Comparison of ENCODE assay signal across 1 cellular context in the genomic region with DNA sequence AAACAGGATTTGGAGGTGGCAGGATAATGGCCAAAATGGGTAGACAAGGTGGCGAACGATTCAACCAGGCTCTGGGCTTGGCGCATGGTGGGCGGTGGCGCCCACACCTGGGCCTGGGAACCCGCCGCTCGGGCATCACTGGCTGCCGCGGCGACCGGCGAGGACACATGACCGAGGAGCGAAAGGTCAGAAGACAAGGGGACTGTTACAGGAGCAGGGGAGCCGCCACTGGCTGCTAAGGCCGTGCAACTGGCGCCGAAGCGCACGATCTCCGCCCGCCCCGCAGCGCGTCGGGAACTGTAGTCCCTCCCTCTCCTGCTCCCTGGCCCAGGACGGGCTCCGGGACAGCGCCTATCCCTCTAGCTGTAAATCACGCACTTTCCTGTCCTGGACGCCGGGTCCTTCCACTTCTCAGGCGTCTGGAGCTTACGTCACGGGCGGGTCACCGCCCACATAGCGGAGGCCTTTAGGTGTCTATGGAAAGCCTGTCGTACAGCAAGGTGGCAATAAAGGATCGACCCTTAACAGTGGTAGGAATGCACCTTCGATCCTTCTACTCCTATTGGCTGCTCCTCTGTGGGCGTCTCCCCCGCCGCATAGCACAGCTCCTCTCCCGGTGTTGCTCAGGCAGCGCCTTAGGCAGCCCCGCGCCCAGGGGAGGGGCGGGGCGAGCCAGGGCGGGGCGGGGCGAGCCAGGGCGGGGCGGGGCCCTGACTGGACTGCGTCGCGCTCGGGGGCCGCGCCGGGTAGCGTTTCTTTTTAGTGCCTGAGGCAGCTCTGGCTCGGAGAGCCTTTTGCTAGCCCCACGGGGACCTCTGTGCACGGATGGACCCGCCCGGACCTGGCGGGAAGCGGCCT.
A peak's percentile ranks its signal among the peaks of the same experiment; 100 is the strongest.
TF ChIP-seq lines count a peak whose summit lies in the region.

A gene with protein sequence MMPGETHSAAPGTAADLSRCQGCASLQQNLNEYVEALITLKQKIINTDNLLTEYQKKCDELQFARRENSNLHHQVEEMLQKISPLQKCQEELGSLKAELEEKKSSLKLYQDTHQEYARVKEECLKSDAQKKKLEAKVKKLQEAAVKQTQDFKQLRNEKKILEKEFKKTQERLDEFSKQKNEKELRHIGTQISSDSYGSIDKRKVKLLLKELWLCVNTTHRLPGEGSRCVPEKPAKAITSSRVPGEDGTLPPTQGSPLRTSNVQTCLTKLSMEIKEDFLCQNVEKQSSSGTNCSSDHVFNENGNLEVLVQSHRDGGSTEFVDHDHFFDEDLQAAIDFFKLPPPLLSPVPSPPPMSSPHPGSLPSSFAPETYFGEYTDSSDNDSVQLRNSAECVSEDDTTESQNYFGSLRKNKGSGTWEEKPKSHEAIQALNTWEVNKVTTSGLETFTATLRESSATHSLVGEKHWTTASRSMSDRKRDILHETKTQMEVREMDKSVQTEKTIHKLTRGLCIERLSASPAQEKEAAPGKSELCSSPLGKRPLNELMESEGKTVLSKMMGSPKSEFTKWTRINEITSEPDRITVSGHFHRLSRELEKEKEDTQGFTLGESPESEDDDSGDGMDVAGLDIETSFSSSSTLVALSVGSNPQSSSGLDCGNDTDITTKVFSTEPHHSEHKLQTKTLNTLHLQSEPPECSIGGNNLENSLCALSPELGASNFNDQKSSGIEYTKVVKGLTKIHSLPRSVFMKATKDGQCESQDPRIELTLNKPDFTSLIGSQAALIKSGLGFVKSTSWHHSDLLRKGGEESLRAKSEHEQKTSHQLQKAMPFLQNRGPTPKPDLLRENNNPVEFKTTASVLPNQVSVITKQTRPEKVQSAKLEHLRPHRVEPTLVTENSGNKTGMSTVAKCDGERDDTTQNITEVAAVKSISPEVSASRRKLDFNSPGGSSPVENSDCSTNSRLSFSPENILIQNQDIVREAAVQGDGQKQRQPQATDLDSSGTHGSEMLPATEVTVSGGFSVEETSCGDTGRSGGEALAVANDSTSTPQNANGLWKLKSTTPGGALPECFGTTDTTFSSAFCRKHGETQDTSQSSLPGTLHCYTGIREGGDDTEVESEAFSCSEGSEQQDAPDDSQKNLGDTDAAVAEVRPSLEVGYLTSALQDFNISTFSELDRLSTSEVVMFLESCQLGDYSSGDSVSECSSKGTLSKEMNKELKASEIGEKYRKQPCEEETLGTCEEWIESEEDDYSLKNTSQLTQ (N-terminal part only) (plus strand): TSS at position 717 of the 858 bp plus-strand sequence. CDS start 239 bp downstream, outside the sequence.

TF ChIP-seq in K562, 482 proteins besides CTCF, POLR2A, EP300 and RAD21 (continued from another document and continues in another):
- TF ChIP-seq, protein P1, sequence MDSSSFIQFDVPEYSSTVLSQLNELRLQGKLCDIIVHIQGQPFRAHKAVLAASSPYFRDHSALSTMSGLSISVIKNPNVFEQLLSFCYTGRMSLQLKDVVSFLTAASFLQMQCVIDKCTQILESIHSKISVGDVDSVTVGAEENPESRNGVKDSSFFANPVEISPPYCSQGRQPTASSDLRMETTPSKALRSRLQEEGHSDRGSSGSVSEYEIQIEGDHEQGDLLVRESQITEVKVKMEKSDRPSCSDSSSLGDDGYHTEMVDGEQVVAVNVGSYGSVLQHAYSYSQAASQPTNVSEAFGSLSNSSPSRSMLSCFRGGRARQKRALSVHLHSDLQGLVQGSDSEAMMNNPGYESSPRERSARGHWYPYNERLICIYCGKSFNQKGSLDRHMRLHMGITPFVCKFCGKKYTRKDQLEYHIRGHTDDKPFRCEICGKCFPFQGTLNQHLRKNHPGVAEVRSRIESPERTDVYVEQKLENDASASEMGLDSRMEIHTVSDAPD (CRISPR knock-in tag; IDR thresholded peaks at IDR 0.05): no peak
- TF ChIP-seq ZNF780A (CRISPR knock-in tag; IDR thresholded peaks at IDR 0.05) (no peak), ZNF316 (IDR thresholded peaks at IDR 0.05) (no peak), EHMT2 (IDR thresholded peaks at IDR 0.05) (no peak), ARHGAP35 (IDR thresholded peaks at IDR 0.05; ENCODE audit: partially characterized antibody) (no peak), U2AF1 (optimal IDR thresholded peaks at IDR 0.05; ENCODE audit: low read depth, low read length) (no peak), MCM5 (IDR thresholded peaks at IDR 0.05; ENCODE audit: low read depth) (no peak), TAL1 (IDR thresholded peaks at IDR 0.05) (peak; percentile 50; the same call in 1 of the 2 replicates), SNRNP70 (optimal IDR thresholded peaks at IDR 0.05; ENCODE audit: low read depth, low read length) (no peak), HNRNPH1 (optimal IDR thresholded peaks at IDR 0.05; ENCODE audit: low read depth, low read length) (no peak), FOS (IDR thresholded peaks at IDR 0.05; ENCODE audit: extremely low read depth, insufficient read length) (no peak), NCOA1 (IDR thresholded peaks at IDR 0.05; ENCODE audit: low read depth) (no peak), TBP (optimal IDR thresholded peaks at IDR 0.05; ENCODE audit: low read depth, low read length) (peak; percentile 82), BDP1 (IDR thresholded peaks at IDR 0.05; ENCODE audit: insufficient read depth, insufficient read length) (no peak), ZSCAN29 (IDR thresholded peaks at IDR 0.05) (no peak), TARDBP (IDR thresholded peaks at IDR 0.05) (peak; percentile 99)
- TF ChIP-seq, protein P2, sequence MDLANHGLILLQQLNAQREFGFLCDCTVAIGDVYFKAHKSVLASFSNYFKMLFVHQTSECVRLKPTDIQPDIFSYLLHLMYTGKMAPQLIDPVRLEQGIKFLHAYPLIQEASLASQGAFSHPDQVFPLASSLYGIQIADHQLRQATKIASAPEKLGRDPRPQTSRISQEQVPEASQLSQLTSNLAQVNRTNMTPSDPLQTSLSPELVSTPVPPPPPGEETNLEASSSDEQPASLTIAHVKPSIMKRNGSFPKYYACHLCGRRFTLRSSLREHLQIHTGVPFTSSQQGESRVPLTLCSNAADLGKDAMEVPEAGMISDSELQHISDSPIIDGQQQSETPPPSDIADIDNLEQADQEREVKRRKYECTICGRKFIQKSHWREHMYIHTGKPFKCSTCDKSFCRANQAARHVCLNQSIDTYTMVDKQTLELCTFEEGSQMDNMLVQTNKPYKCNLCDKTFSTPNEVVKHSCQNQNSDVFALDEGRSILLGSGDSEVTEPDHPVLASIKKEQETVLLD (IDR thresholded peaks at IDR 0.05): no peak
- TF ChIP-seq, protein P3, sequence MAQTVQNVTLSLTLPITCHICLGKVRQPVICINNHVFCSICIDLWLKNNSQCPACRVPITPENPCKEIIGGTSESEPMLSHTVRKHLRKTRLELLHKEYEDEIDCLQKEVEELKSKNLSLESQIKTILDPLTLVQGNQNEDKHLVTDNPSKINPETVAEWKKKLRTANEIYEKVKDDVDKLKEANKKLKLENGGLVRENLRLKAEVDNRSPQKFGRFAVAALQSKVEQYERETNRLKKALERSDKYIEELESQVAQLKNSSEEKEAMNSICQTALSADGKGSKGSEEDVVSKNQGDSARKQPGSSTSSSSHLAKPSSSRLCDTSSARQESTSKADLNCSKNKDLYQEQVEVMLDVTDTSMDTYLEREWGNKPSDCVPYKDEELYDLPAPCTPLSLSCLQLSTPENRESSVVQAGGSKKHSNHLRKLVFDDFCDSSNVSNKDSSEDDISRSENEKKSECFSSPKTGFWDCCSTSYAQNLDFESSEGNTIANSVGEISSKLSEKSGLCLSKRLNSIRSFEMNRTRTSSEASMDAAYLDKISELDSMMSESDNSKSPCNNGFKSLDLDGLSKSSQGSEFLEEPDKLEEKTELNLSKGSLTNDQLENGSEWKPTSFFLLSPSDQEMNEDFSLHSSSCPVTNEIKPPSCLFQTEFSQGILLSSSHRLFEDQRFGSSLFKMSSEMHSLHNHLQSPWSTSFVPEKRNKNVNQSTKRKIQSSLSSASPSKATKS (CRISPR knock-in tag; IDR thresholded peaks at IDR 0.05): no peak
- TF ChIP-seq, protein P4, sequence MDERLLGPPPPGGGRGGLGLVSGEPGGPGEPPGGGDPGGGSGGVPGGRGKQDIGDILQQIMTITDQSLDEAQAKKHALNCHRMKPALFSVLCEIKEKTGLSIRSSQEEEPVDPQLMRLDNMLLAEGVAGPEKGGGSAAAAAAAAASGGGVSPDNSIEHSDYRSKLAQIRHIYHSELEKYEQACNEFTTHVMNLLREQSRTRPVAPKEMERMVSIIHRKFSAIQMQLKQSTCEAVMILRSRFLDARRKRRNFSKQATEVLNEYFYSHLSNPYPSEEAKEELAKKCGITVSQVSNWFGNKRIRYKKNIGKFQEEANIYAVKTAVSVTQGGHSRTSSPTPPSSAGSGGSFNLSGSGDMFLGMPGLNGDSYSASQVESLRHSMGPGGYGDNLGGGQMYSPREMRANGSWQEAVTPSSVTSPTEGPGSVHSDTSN (CRISPR knock-in tag; IDR thresholded peaks at IDR 0.05; ENCODE audit: low read depth): peak; percentile 85
- TF ChIP-seq, protein P4 (tag; conservative IDR thresholded peaks at IDR 0.05; ENCODE audit: low read depth): peak; percentile 99
- TF ChIP-seq, protein P5, sequence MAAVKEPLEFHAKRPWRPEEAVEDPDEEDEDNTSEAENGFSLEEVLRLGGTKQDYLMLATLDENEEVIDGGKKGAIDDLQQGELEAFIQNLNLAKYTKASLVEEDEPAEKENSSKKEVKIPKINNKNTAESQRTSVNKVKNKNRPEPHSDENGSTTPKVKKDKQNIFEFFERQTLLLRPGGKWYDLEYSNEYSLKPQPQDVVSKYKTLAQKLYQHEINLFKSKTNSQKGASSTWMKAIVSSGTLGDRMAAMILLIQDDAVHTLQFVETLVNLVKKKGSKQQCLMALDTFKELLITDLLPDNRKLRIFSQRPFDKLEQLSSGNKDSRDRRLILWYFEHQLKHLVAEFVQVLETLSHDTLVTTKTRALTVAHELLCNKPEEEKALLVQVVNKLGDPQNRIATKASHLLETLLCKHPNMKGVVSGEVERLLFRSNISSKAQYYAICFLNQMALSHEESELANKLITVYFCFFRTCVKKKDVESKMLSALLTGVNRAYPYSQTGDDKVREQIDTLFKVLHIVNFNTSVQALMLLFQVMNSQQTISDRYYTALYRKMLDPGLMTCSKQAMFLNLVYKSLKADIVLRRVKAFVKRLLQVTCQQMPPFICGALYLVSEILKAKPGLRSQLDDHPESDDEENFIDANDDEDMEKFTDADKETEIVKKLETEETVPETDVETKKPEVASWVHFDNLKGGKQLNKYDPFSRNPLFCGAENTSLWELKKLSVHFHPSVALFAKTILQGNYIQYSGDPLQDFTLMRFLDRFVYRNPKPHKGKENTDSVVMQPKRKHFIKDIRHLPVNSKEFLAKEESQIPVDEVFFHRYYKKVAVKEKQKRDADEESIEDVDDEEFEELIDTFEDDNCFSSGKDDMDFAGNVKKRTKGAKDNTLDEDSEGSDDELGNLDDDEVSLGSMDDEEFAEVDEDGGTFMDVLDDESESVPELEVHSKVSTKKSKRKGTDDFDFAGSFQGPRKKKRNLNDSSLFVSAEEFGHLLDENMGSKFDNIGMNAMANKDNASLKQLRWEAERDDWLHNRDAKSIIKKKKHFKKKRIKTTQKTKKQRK (IDR thresholded peaks at IDR 0.05; ENCODE audit: borderline replicate concordance, low read depth, low read length): no peak
- TF ChIP-seq, protein P6, sequence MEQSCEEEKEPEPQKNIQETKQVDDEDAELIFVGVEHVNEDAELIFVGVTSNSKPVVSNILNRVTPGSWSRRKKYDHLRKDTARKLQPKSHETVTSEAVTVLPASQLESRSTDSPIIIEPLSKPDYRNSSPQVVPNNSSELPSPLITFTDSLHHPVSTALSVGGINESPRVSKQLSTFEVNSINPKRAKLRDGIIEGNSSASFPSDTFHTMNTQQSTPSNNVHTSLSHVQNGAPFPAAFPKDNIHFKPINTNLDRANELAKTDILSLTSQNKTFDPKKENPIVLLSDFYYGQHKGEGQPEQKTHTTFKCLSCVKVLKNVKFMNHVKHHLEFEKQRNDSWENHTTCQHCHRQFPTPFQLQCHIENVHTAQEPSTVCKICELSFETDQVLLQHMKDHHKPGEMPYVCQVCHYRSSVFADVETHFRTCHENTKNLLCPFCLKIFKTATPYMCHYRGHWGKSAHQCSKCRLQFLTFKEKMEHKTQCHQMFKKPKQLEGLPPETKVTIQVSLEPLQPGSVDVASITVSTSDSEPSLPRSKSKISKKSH (CRISPR knock-in tag; IDR thresholded peaks at IDR 0.05): no peak
- TF ChIP-seq, protein P7, sequence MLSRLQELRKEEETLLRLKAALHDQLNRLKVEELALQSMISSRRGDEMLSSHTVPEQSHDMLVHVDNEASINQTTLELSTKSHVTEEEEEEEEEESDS (CRISPR knock-in tag; IDR thresholded peaks at IDR 0.05): no peak
- TF ChIP-seq, protein P8, sequence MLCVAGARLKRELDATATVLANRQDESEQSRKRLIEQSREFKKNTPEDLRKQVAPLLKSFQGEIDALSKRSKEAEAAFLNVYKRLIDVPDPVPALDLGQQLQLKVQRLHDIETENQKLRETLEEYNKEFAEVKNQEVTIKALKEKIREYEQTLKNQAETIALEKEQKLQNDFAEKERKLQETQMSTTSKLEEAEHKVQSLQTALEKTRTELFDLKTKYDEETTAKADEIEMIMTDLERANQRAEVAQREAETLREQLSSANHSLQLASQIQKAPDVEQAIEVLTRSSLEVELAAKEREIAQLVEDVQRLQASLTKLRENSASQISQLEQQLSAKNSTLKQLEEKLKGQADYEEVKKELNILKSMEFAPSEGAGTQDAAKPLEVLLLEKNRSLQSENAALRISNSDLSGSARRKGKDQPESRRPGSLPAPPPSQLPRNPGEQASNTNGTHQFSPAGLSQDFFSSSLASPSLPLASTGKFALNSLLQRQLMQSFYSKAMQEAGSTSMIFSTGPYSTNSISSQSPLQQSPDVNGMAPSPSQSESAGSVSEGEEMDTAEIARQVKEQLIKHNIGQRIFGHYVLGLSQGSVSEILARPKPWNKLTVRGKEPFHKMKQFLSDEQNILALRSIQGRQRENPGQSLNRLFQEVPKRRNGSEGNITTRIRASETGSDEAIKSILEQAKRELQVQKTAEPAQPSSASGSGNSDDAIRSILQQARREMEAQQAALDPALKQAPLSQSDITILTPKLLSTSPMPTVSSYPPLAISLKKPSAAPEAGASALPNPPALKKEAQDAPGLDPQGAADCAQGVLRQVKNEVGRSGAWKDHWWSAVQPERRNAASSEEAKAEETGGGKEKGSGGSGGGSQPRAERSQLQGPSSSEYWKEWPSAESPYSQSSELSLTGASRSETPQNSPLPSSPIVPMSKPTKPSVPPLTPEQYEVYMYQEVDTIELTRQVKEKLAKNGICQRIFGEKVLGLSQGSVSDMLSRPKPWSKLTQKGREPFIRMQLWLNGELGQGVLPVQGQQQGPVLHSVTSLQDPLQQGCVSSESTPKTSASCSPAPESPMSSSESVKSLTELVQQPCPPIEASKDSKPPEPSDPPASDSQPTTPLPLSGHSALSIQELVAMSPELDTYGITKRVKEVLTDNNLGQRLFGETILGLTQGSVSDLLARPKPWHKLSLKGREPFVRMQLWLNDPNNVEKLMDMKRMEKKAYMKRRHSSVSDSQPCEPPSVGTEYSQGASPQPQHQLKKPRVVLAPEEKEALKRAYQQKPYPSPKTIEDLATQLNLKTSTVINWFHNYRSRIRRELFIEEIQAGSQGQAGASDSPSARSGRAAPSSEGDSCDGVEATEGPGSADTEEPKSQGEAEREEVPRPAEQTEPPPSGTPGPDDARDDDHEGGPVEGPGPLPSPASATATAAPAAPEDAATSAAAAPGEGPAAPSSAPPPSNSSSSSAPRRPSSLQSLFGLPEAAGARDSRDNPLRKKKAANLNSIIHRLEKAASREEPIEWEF (CRISPR knock-in tag; IDR thresholded peaks at IDR 0.05): no peak
- TF ChIP-seq, protein P9, sequence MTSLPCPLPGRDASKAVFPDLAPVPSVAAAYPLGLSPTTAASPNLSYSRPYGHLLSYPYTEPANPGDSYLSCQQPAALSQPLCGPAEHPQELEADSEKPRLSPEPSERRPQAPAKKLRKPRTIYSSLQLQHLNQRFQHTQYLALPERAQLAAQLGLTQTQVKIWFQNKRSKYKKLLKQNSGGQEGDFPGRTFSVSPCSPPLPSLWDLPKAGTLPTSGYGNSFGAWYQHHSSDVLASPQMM (CRISPR knock-in tag; IDR thresholded peaks at IDR 0.05): no peak
